ENCODE assay signal across 10 cellular contexts in genomic region chr1:25694591-25695007, GRCh38.
DNase-seq lines count a peak whose midpoint lies in the region; ATAC-seq and TF ChIP-seq lines count a peak whose summit lies in the region.
"Had no signal": no experiment of that assay in that cellular context is flagged by ENCODE, and none has a peak within 500 bp of the region (broad histone marks: within the 10 kb centered on the region; RNA-seq: fewer than 3 reads in every experiment).

No MANE protein-coding gene starts in this region.

- no peak overlapping the region for H3K4me3 Mint-ChIP-seq in T-helper 17 cell
- H3K4me3 Mint-ChIP-seq in endothelial cell (ENCODE audit: unreplicated experiment) = peak overlapping the region; percentile 48
- H3K4me3 Mint-ChIP-seq: naive B cell had no signal

- H3K9me3 Mint-ChIP-seq in endothelial cell (ENCODE audit: unreplicated experiment) = no peaks in the 10 kb centered on the region
- H3K9me3 Mint-ChIP-seq: naive B cell had no signal

- H3K4me1 Mint-ChIP-seq in T-helper 17 cell (peaks cover 22% of the 10 kb centered on the region), endothelial cell (ENCODE audit: unreplicated experiment) (peaks cover 27% of the 10 kb centered on the region)
- H3K4me1 Mint-ChIP-seq: naive B cell had no signal

- no peak overlapping the region for H3K4me3 ChIP-seq in lower lobe of right lung

- H3K27me3 Mint-ChIP-seq in T-helper 17 cell (no peaks in the 10 kb centered on the region), endothelial cell (ENCODE audit: unreplicated experiment) (no peaks in the 10 kb centered on the region)

- TF ChIP-seq CTCF in endothelial cell (IDR thresholded peaks at IDR 0.05; ENCODE audit: unreplicated experiment) (no peak), lower lobe of right lung (IDR thresholded peaks at IDR 0.05) (no peak)

- H3K27ac Mint-ChIP-seq in T-helper 17 cell = peak overlapping the region; percentile 16
- no peak overlapping the region for H3K27ac Mint-ChIP-seq in endothelial cell (ENCODE audit: unreplicated experiment)
- H3K27ac Mint-ChIP-seq: naive B cell had no signal

- H3K27me3 ChIP-seq in lower lobe of right lung (ENCODE audit: low read depth) = no peaks in the 10 kb centered on the region

- no peaks in the 10 kb centered on the region for H3K9me3 ChIP-seq in T-helper 17 cell (ENCODE audit: control insufficient read depth, low read length, poor library complexity, severe bottlenecking)
- no peaks in the 10 kb centered on the region for H3K9me3 ChIP-seq in lower lobe of right lung

- no peak for ATAC-seq in T-helper 17 cell
- peak in 1 of 2 donors; percentile 32 for ATAC-seq in lower lobe of right lung
- no peak for ATAC-seq in GM21723 (IDR thresholded peaks at IDR 0.05; ENCODE audit: unreplicated experiment)
- no peak for ATAC-seq in HG02885 (IDR thresholded peaks at IDR 0.05; ENCODE audit: poor library complexity, unreplicated experiment)

- intact Hi-C loops in lower lobe of right lung (cut with DNase I) = no loop called here

- H3K36me3 Mint-ChIP-seq in T-helper 17 cell (ENCODE audit: low read depth) (no peaks in the 10 kb centered on the region), endothelial cell (ENCODE audit: low read depth, unreplicated experiment) (peaks cover 4% of the 10 kb centered on the region)
- H3K36me3 Mint-ChIP-seq: naive B cell had no signal

- H3K4me1 ChIP-seq in lower lobe of right lung = peaks cover 34% of the 10 kb centered on the region

- DNase-seq in T-helper 17 cell = no peak
- no peak for DNase-seq in endothelial cell (ENCODE audit: low spot score)
- DNase-seq in lower lobe of right lung = no peak
- DNase-seq in OCI-M2 (lab: John Stamatoyannopoulos, UW; ENCODE audit: unreplicated experiment) = no peak
- DNase-seq in AML-193 (lab: John Stamatoyannopoulos, UW) = no peak
- DNase-seq: naive B cell, NCI-H2107 had no signal

- H3K27ac ChIP-seq in lower lobe of right lung = peak overlapping the region; percentile 82
- peak overlapping the region; percentile 69 for H3K27ac ChIP-seq in temporal lobe (ENCODE audit: low read depth, low read length)

- no peaks in the 10 kb centered on the region for H3K36me3 ChIP-seq in lower lobe of right lung
